Comparison of ENCODE assay signal across 8 cellular contexts in the genomic region with DNA sequence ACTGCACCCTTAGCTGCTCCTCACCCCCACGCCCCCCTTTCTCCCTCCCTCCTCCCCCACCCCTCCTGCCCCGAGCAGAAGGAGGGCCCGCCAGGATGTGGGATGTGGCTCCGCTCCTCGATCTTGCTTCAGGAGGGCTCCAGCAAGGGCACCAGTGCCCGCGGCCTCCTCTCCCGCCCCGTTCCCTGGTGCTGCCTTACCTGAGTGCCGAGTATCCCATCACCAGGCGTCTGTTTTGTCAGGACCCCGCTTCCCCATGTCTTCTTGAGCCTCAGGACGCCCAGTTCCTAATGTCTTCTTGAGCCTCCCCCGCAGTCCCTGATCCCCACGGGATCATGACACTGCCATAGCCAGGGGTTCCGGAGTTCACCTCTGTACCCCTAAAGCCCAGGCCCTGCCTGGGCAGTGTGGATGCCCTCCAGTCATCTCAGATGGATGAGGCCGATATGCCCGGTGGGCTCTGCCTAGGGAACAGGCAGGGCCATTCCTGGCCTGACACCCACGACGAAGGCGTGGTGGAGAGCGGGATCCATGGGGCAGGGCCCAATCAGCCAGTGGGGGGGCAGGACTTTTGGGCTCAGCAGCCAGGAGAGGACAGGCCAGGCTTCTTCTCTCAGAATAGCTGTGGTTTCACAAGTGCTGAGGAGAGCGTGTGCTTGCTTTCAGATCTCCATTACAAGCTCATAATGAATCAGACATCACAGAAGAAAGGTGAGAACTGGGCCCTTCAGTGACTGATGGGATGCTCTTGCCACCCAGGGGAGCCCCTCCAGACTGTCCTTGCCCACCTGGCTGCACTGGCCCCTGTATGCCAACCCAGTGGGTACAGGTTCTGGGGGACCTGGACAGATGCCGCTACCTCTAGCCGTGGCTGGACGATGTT. TPM values are rescaled to one million over a fixed set of nuclear protein-coding genes. Genes with fewer than 3 reads are reported as not detected.
DNase-seq lines count a peak whose midpoint lies in the region; ATAC-seq and TF ChIP-seq lines count a peak whose summit lies in the region.
"Not testable (repeated sequence)": the region's sequence is repeated elsewhere in the genome, so short reads cannot be mapped to it uniquely, and the experiment has no call there.

No MANE protein-coding gene starts in this region.

- H4K20me1 ChIP-seq in OCI-LY1 (ENCODE audit: insufficient read depth, low read length); hepatocyte (ENCODE audit: insufficient read depth, poor library complexity, severe bottlenecking): not testable (repeated sequence)

- H3K9me3 ChIP-seq in OCI-LY1 (ENCODE audit: low read length); hepatocyte (ENCODE audit: low read depth): not testable (repeated sequence)

- H3K4me1 Mint-ChIP-seq in activated naive CD8-positive, alpha-beta T cell treated with anti-CD3 and anti-CD28 coated beads, Interleukin-2, amount 10 ng/mL, durations not matched to agents 7 days and 5 days: peaks cover 11% of the 10 kb centered on the region

- H3K27ac Mint-ChIP-seq in activated naive CD8-positive, alpha-beta T cell treated with anti-CD3 and anti-CD28 coated beads, Interleukin-2, amount 10 ng/mL, durations not matched to agents 7 days and 5 days: peak overlapping the region; percentile 44

- TF ChIP-seq CTCF in 22Rv1 (IDR thresholded peaks at IDR 0.05); OCI-LY1 (IDR thresholded peaks at IDR 0.05; ENCODE audit: low read length); hepatocyte (IDR thresholded peaks at IDR 0.05; ENCODE audit: poor library complexity): not testable (repeated sequence)

- H3K36me3 ChIP-seq in OCI-LY1 (ENCODE audit: insufficient read depth, low read length); hepatocyte (replicated peaks; ENCODE audit: insufficient read depth, low read depth): not testable (repeated sequence)

- peak; percentile 68 for ATAC-seq in GM18868 (IDR thresholded peaks at IDR 0.05; ENCODE audit: unreplicated experiment)
- peak; percentile 53 for ATAC-seq in GM21723 (IDR thresholded peaks at IDR 0.05; ENCODE audit: unreplicated experiment)
- peak; percentile 44 for ATAC-seq in HG03108 (IDR thresholded peaks at IDR 0.05; ENCODE audit: unreplicated experiment)
- peak; percentile 20 for ATAC-seq in activated naive CD8-positive, alpha-beta T cell treated with anti-CD3 and anti-CD28 coated beads, Interleukin-2, amount 10 ng/mL, durations not matched to agents 7 days and 5 days (ENCODE audit: low read depth)

- not testable (repeated sequence) for H2AFZ ChIP-seq in OCI-LY1 (ENCODE audit: low read length); hepatocyte

- not testable (repeated sequence) for H3K79me2 ChIP-seq in OCI-LY1 (ENCODE audit: insufficient read depth, low read length); hepatocyte

- POLR2A ChIA-PET in activated naive CD8-positive, alpha-beta T cell treated with anti-CD3 and anti-CD28 coated beads, Interleukin-2, amount 10 ng/mL, durations not matched to agents 7 days and 5 days (lab: Charles Lee): not testable (repeated sequence)

- not testable (repeated sequence) for H3K9ac ChIP-seq in OCI-LY1 (ENCODE audit: low read length)

- intact Hi-C loops in posterior vena cava (cut with DNase I): not testable (repeated sequence)

- H3K27me3 Mint-ChIP-seq in activated naive CD8-positive, alpha-beta T cell treated with anti-CD3 and anti-CD28 coated beads, Interleukin-2, amount 10 ng/mL, durations not matched to agents 7 days and 5 days: not testable (repeated sequence)

- H3K27me3 ChIP-seq in OCI-LY1 (ENCODE audit: insufficient read depth, low read length); hepatocyte: not testable (repeated sequence)

- peak overlapping the region; percentile 25; the same call in 1 of the 2 replicates for H3K27ac ChIP-seq in 22Rv1
- not testable (repeated sequence) for H3K27ac ChIP-seq in OCI-LY1 (ENCODE audit: low read depth, low read length, poor library complexity, severe bottlenecking); hepatocyte

- WGBS in hepatocyte (ENCODE audit: low lambda C conversion rate, missing lambda C conversion rate): 83% methylated on average over 21 of the region's 26 CpGs

- DNase-seq in activated naive CD8-positive, alpha-beta T cell treated with anti-CD3 and anti-CD28 coated beads, Interleukin-2, amount 10 ng/mL, durations not matched to agents 7 days and 5 days: peak; percentile 46
- DNase-seq in hepatocyte (ENCODE audit: low spot score): not testable (repeated sequence)
- DNase-seq in posterior vena cava (ENCODE audit: low spot score): peak; percentile 74

- H3F3A ChIP-seq in OCI-LY1 (ENCODE audit: insufficient read depth, low read length): not testable (repeated sequence)

- H3K4me2 ChIP-seq in OCI-LY1 (ENCODE audit: low read length) (peak overlapping the region; percentile 26), hepatocyte (peak overlapping the region; percentile 72)

- H3K4me3 Mint-ChIP-seq in activated naive CD8-positive, alpha-beta T cell treated with anti-CD3 and anti-CD28 coated beads, Interleukin-2, amount 10 ng/mL, durations not matched to agents 7 days and 5 days: peak overlapping the region; percentile 75

- not testable (repeated sequence) for H3K9me2 ChIP-seq in OCI-LY1 (ENCODE audit: low read depth, low read length); hepatocyte (replicated peaks; ENCODE audit: insufficient read depth)

- not testable (repeated sequence) for H3K36me3 Mint-ChIP-seq in activated naive CD8-positive, alpha-beta T cell treated with anti-CD3 and anti-CD28 coated beads, Interleukin-2, amount 10 ng/mL, durations not matched to agents 7 days and 5 days

- not testable (repeated sequence) for H3K4me1 ChIP-seq in OCI-LY1 (ENCODE audit: insufficient read depth, low read length, severe bottlenecking); hepatocyte (ENCODE audit: insufficient read depth)

- H3K9me3 Mint-ChIP-seq in activated naive CD8-positive, alpha-beta T cell treated with anti-CD3 and anti-CD28 coated beads, Interleukin-2, amount 10 ng/mL, durations not matched to agents 7 days and 5 days: not testable (repeated sequence)

- H3K4me3 ChIP-seq in OCI-LY1 (ENCODE audit: low read depth, low read length, poor library complexity, severe bottlenecking): peak overlapping the region; percentile 63
- H3K4me3 ChIP-seq in hepatocyte: not testable (repeated sequence)

RNA-seq across cellular contexts. Expression of a gene that starts 1.5 kb away (rescaled TPM):
- 1 to 10 TPM; 4.8 to 4.9 TPM for total RNA-seq in activated naive CD8-positive, alpha-beta T cell treated with anti-CD3 and anti-CD28 coated beads, Interleukin-2, amount 10 ng/mL, durations not matched to agents 7 days and 5 days
- 9.4 and 10.6 TPM in 2 replicates for total RNA-seq in hepatocyte
- 8.0 and 9.0 TPM in 2 replicates for polyA plus RNA-seq in hepatocyte
- total RNA-seq in posterior vena cava: 1 to 10 TPM; 3.9 to 4.4 TPM

RNA-seq across cellular contexts. Expression of a gene that starts 37.0 kb away (rescaled TPM):
- 100 to 1,000 TPM; 233 to 253 TPM for total RNA-seq in activated naive CD8-positive, alpha-beta T cell treated with anti-CD3 and anti-CD28 coated beads, Interleukin-2, amount 10 ng/mL, durations not matched to agents 7 days and 5 days
- 118 TPM in 2 replicates for total RNA-seq in hepatocyte
- polyA plus RNA-seq in hepatocyte: 211 TPM in 2 replicates
- total RNA-seq in posterior vena cava: 10 to 100 TPM; 42.8 to 44.5 TPM

RNA-seq across cellular contexts. Expression of a gene that starts 53.3 kb away (rescaled TPM):
- total RNA-seq in activated naive CD8-positive, alpha-beta T cell treated with anti-CD3 and anti-CD28 coated beads, Interleukin-2, amount 10 ng/mL, durations not matched to agents 7 days and 5 days: not detected
- total RNA-seq in hepatocyte (104 and 126 TPM in 2 replicates), posterior vena cava (not detected)
- polyA plus RNA-seq in hepatocyte: 65.1 and 86.7 TPM in 2 replicates

Comparison
In these comparisons a context has a peak if more than half of its experiments do, and no peak if none do; other contexts are left out.
1. RNA of a gene that starts 53.3 kb away (total RNA-seq): 104 to 126 TPM in hepatocyte; not detected in activated naive CD8-positive, alpha-beta T cell treated with anti-CD3 and anti-CD28 coated beads, Interleukin-2, amount 10 ng/mL, durations not matched to agents 7 days and 5 days and not detected in posterior vena cava; every median in the first group is over 100 times any median in the second.
2. Peak in every context shown above with its lines, with median percentiles within 50 percentile points of each other: ATAC-seq.